In genomic region chr1:154972517-154973343, GRCh38 we compare ENCODE assay signal across 8 cellular contexts. TPM values are rescaled to one million over a fixed set of nuclear protein-coding genes. Genes with fewer than 3 reads are reported as not detected.
DNase-seq lines count a peak whose midpoint lies in the region; ATAC-seq, FAIRE-seq and TF ChIP-seq lines count a peak whose summit lies in the region.

No MANE protein-coding gene starts in this region.

- BruUV-seq in Calu3 (replicated peaks; lab: Mats Ljungman, UMichigan), result TSS peak; percentile 66

- TF ChIP-seq POLR2A in lower leg skin (IDR thresholded peaks at IDR 0.05), result no peak

- H3K27ac Mint-ChIP-seq in Calu3 (ENCODE audit: unreplicated experiment), result no peak overlapping the region

- intact Hi-C loops in Calu3 (cut with micrococcal nuclease; ENCODE audit: unreplicated experiment), result loop anchor here (5.0 kb wide), 1 partner anchor 90 kb away; the partner anchor contains the start of gene EFNA4
- intact Hi-C loops in lower leg skin (cut with DNase I; ENCODE audit: low total_unique reads), result no loop called here
- intact Hi-C loops in sciatic nerve (cut with DNase I), result no loop called here

- TF ChIP-seq CTCF in Calu3 (IDR thresholded peaks at IDR 0.05; ENCODE audit: unreplicated experiment) (no peak), choroid plexus epithelial cell (conservative IDR thresholded peaks at IDR 0.05; ENCODE audit: low read depth, low read length) (no peak), lower leg skin (IDR thresholded peaks at IDR 0.05) (no peak)

- H3K4me1 Mint-ChIP-seq in Calu3 (ENCODE audit: low read depth, unreplicated experiment), result peaks cover 36% of the 10 kb centered on the region

- no peaks in the 10 kb centered on the region for H3K9me3 Mint-ChIP-seq in Calu3 (ENCODE audit: low read depth, unreplicated experiment)

- peaks cover 16% of the 10 kb centered on the region for H3K36me3 Mint-ChIP-seq in Calu3 (ENCODE audit: insufficient read depth, unreplicated experiment)

- 11 to 18% methylated on average over 18 of the region's 18 CpGs for WGBS in lower leg skin, 2 donors

- ATAC-seq in sciatic nerve, result no peak

- CTCF ChIA-PET in Calu3 (lab: Charles Lee), result interaction anchor here (0.5 to 1.8 kb wide), 11 partner anchors 11 to 89 kb away, joined by 3 to 12 read pairs (median 5); partner anchors contain the start of genes FLAD1 and PYGO2

- H3K4me3 Mint-ChIP-seq in Calu3 (ENCODE audit: low read depth, unreplicated experiment), result no peak overlapping the region

- no peaks in the 10 kb centered on the region for H3K27me3 Mint-ChIP-seq in Calu3 (ENCODE audit: unreplicated experiment)

- DNase-seq in Calu3 (peak; percentile 85), NCI-H2227 (lab: John Stamatoyannopoulos, UW; ENCODE audit: unreplicated experiment) (peak; percentile 62), choroid plexus epithelial cell (ENCODE audit: low read depth) (peak; percentile 92), lower leg skin (ENCODE audit: low spot score in 2 of 2) (peak; percentile 61 to 95), urothelium cell line (ENCODE audit: low spot score) (peak; percentile 86), sciatic nerve (ENCODE audit: low spot score) (no peak), NCI-H1436 treated with DMSO at 0.1 percent for 48 hours (lab: John Stamatoyannopoulos, UW) (no peak)
- no peak for DNase-seq in stimulated activated CD4-positive, alpha-beta T cell treated with anti-CD3 and anti-CD28 coated beads, Interleukin-2, amount 100 ng/mL, for 24 hours

- H3K4me3 ChIP-seq in choroid plexus epithelial cell (ENCODE audit: low read depth, low read length) (peak overlapping the region; percentile 83), lower leg skin (ENCODE audit: low read depth, poor library complexity, severe bottlenecking) (no peak overlapping the region)

- no peak for FAIRE-seq in urothelium cell line (lab: Jason Lieb, UNC)

RNA-seq across cellular contexts. Expression of gene CKS1B, which starts 1.8 kb away (rescaled TPM):
- 182 and 230 TPM in 2 replicates for total RNA-seq in Calu3 (2022)
- total RNA-seq in lower leg skin, result 10 to 100 TPM; 40.0 to 58.7 (median 45.3) TPM
- 31.7 TPM for total RNA-seq in sciatic nerve

RNA-seq across cellular contexts. Expression of gene SHC1, which starts 2.2 kb away (rescaled TPM):
- total RNA-seq in Calu3 (2022) (73.5 and 77.5 TPM in 2 replicates), lower leg skin (10 to 100 TPM; 45.4 to 68.9 (median 66.4) TPM), sciatic nerve (92.5 TPM)

RNA-seq across cellular contexts. Expression of gene FLAD1, which starts 10.4 kb away (rescaled TPM):
- total RNA-seq in Calu3 (2022), result 74.3 and 75.1 TPM in 2 replicates
- total RNA-seq in lower leg skin, result 10 to 100 TPM; 38.7 to 45.3 (median 41.6) TPM
- total RNA-seq in sciatic nerve, result 24.3 TPM

RNA-seq across cellular contexts. Expression of gene PYGO2, which starts 11.1 kb away (rescaled TPM):
- total RNA-seq in Calu3 (2022), result 43.6 and 45.6 TPM in 2 replicates
- total RNA-seq in lower leg skin, result 10 to 100 TPM; 31.9 to 38.0 (median 36.3) TPM
- total RNA-seq in sciatic nerve, result 25.0 TPM

RNA-seq across cellular contexts. Expression of gene PBXIP1, which starts 16.8 kb away (rescaled TPM):
- total RNA-seq in Calu3 (2022), result 48.1 and 49.6 TPM in 2 replicates
- 10 to 100 TPM; 52.1 to 84.1 (median 63.7) TPM for total RNA-seq in lower leg skin
- total RNA-seq in sciatic nerve, result 71.1 TPM

Comparison
In these comparisons a context has a peak if more than half of its experiments do, and no peak if none do; other contexts are left out.
1. DNase-seq: peak in Calu3 (single experiment), NCI-H2227 (single experiment), choroid plexus epithelial cell (single experiment), lower leg skin (2 of 2) and urothelium cell line (single experiment); none in sciatic nerve (single experiment), NCI-H1436 treated with DMSO at 0.1 percent for 48 hours (single experiment) and stimulated activated CD4-positive, alpha-beta T cell treated with anti-CD3 and anti-CD28 coated beads, Interleukin-2, amount 100 ng/mL, for 24 hours (0 of 2).